ENCODE assay signal across 13 cellular contexts in genomic region chr9:14278291-14278721, GRCh38. TPM values are rescaled to one million over a fixed set of nuclear protein-coding genes. Genes with fewer than 3 reads are reported as not detected.
DNase-seq lines count a peak whose midpoint lies in the region; ATAC-seq, FAIRE-seq and TF ChIP-seq lines count a peak whose summit lies in the region.
"Had no signal": no experiment of that assay in that cellular context is flagged by ENCODE, and none has a peak within 500 bp of the region (broad histone marks: within the 10 kb centered on the region; RNA-seq: fewer than 3 reads in every experiment).

No MANE protein-coding gene starts in this region.

- no peak overlapping the region for H3K4me3 ChIP-seq in right atrium auricular region
- no peak overlapping the region for H3K4me3 ChIP-seq in astrocyte of the cerebellum (ENCODE audit: low read depth, low read length)
- no peak overlapping the region for H3K4me3 ChIP-seq in uterus

- H3K27ac ChIP-seq in right atrium auricular region = peak overlapping the region; percentile 37 to 69
- H3K27ac ChIP-seq in uterus = no peak overlapping the region

- no peak for ATAC-seq in Right ventricle myocardium superior (ENCODE audit: poor library complexity)
- ATAC-seq in HG03460 (IDR thresholded peaks at IDR 0.05; ENCODE audit: unreplicated experiment) = no peak
- ATAC-seq: activated CD4-positive, CD25-positive, alpha-beta regulatory T cell treated with anti-CD3 and anti-CD28 coated beads, Interleukin-2, amount 50 U/mL, for 24 hours had no signal

- intact Hi-C loops in Right ventricle myocardium superior (cut with DNase I) = no loop called here
- intact Hi-C loops in uterus (cut with DNase I; ENCODE audit: low total_unique reads) = no loop called here

- FAIRE-seq in GM12892 (lab: Jason Lieb, UNC) = no peak

- H3K36me3 ChIP-seq in right atrium auricular region (no peaks in the 10 kb centered on the region), uterus (no peaks in the 10 kb centered on the region)

- H3K4me1 ChIP-seq in right atrium auricular region = peaks cover 0 to 90% of the 10 kb centered on the region in 2 donors
- H3K4me1 ChIP-seq in uterus = peaks cover 0 to 16% of the 10 kb centered on the region in 2 donors

- in situ Hi-C loops in astrocyte of the cerebellum (cut with HindIII; ENCODE audit: low sequenced_read_pairs) = no loop called here

- H3K9me3 ChIP-seq in right atrium auricular region = no peaks in the 10 kb centered on the region
- no peaks in the 10 kb centered on the region for H3K9me3 ChIP-seq in uterus

- TF ChIP-seq CTCF in right atrium auricular region (IDR thresholded peaks at IDR 0.05) (no peak), astrocyte of the cerebellum (IDR thresholded peaks at IDR 0.05; ENCODE audit: low read depth, low read length, missing control alignments) (no peak), uterus (IDR thresholded peaks at IDR 0.05) (no peak)

- no peaks in the 10 kb centered on the region for H3K27me3 ChIP-seq in right atrium auricular region
- no peaks in the 10 kb centered on the region for H3K27me3 ChIP-seq in uterus

- DNase-seq in right atrium auricular region (ENCODE audit: low spot score) (no peak), Right ventricle myocardium superior (no peak), astrocyte of the cerebellum (ENCODE audit: low read depth) (peak; percentile 70), glomerular visceral epithelial cell (ENCODE audit: extremely low spot score) (peak; percentile 53), uterus (no peak), UCSD-AML1 (lab: John Stamatoyannopoulos, UW; ENCODE audit: unreplicated experiment) (no peak), GM12892 (ENCODE audit: insufficient read length) (no peak)
- DNase-seq: activated T-cell treated with anti-CD3 and anti-CD28 coated beads, Interleukin-2, amount 50 U/mL, for 1 hour; amygdala; effector memory CD4-positive, alpha-beta T cell; NK-92 treated with Interleukin-12 subunit alpha and Interleukin-12 subunit beta, amount 100 ng/mL, for 24 hours had no signal

- TF ChIP-seq POLR2A in uterus (IDR thresholded peaks at IDR 0.05) (no peak), GM12892 (IDR thresholded peaks at IDR 0.05; ENCODE audit: low read depth, low read length) (no peak)

RNA-seq across cellular contexts. Expression of gene NFIB, which starts 35.6 kb away (rescaled TPM):
- total RNA-seq in right atrium auricular region (10 to 100 TPM; 74.4 to 80.1 TPM), Right ventricle myocardium superior (104 TPM), uterus (100 to 1,000 TPM in 3 of 4 donors, 10 to 100 TPM in 1; 85.3 to 173 (median 115) TPM)
- polyA plus RNA-seq in GM12892 (2012; ENCODE audit: missing spikeins) = not detected

Comparison
In these comparisons a context has a peak if more than half of its experiments do, and no peak if none do; other contexts are left out.
1. DNase-seq: peak in astrocyte of the cerebellum (single experiment) and glomerular visceral epithelial cell (single experiment); none in right atrium auricular region (single experiment), Right ventricle myocardium superior (single experiment), uterus (0 of 2), UCSD-AML1 (single experiment) and GM12892 (single experiment).
2. H3K27ac ChIP-seq: peak in right atrium auricular region (2 of 2); none in uterus (0 of 2).